ENCODE assay signal across 1 cellular context in the genomic region with DNA sequence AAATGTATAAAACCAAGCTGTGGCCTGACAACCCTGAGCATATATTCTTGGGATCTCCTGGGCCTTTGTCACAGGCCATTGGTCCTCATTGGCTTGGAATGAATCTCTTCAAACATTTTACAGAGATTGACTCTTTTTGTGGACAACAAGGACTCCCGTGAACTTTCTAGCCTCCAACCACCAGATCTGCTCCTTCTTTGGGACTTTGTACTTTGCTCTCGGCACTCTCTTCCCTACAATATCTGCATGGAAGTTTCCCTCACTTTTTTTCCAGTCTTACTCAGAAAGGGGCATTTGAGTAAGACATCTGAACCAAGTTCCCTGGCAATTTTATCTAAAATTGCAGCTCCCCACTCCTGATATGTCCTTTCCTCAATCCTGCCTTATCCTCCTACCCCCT.
TF ChIP-seq lines count a peak whose summit lies in the region.

No MANE protein-coding gene starts in this region.

TF ChIP-seq in HepG2, 621 proteins besides CTCF, POLR2A, EP300 and RAD21 (continued from another document and continues in another):
- TF ChIP-seq, protein P1, sequence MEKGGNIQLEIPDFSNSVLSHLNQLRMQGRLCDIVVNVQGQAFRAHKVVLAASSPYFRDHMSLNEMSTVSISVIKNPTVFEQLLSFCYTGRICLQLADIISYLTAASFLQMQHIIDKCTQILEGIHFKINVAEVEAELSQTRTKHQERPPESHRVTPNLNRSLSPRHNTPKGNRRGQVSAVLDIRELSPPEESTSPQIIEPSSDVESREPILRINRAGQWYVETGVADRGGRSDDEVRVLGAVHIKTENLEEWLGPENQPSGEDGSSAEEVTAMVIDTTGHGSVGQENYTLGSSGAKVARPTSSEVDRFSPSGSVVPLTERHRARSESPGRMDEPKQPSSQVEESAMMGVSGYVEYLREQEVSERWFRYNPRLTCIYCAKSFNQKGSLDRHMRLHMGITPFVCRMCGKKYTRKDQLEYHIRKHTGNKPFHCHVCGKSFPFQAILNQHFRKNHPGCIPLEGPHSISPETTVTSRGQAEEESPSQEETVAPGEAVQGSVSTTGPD (CRISPR knock-in tag; IDR thresholded peaks at IDR 0.05): no peak
- TF ChIP-seq CREM (IDR thresholded peaks at IDR 0.05) (0 out of 2 replicates have a peak, but pooled peaks have one; percentile 27), CREM (CRISPR knock-in tag; IDR thresholded peaks at IDR 0.05) (no peak), ZNF329 (CRISPR knock-in tag; IDR thresholded peaks at IDR 0.05; ENCODE audit: low read depth) (no peak), KLF15 (CRISPR knock-in tag; IDR thresholded peaks at IDR 0.05; ENCODE audit: borderline replicate concordance) (no peak), ZNF563 (CRISPR knock-in tag; IDR thresholded peaks at IDR 0.05) (no peak), MBNL3 (CRISPR knock-in tag; conservative IDR thresholded peaks at IDR 0.05) (no peak), SSRP1 (CRISPR knock-in tag; IDR thresholded peaks at IDR 0.05) (no peak), ZNF292 (CRISPR knock-in tag; IDR thresholded peaks at IDR 0.05; ENCODE audit: borderline replicate concordance, low read depth) (0 out of 2 replicates have a peak, but pooled peaks have one; percentile 21), PHB2 (IDR thresholded peaks at IDR 0.05; ENCODE audit: partially characterized antibody) (no peak), ZNF660 (CRISPR knock-in tag; IDR thresholded peaks at IDR 0.05; ENCODE audit: borderline replicate concordance, low read depth) (no peak), ZNF678 (CRISPR knock-in tag; IDR thresholded peaks at IDR 0.05) (no peak), NCOA2 (CRISPR knock-in tag; IDR thresholded peaks at IDR 0.05) (peak; percentile 40; the same call in 1 of the 2 replicates), NFATC3 (CRISPR knock-in tag; IDR thresholded peaks at IDR 0.05) (no peak), ZNF672 (CRISPR knock-in tag; IDR thresholded peaks at IDR 0.05) (no peak), HDAC2 (CRISPR knock-in tag; IDR thresholded peaks at IDR 0.05) (0 out of 2 replicates have a peak, but pooled peaks have one; percentile 40), POGZ (CRISPR knock-in tag; IDR thresholded peaks at IDR 0.05) (peak; percentile 93), KDM4B (CRISPR knock-in tag; IDR thresholded peaks at IDR 0.05) (0 out of 2 replicates have a peak, but pooled peaks have one; percentile 27), ZNF562 (CRISPR knock-in tag; IDR thresholded peaks at IDR 0.05; ENCODE audit: borderline replicate concordance) (no peak), HNRNPUL1 (IDR thresholded peaks at IDR 0.05; ENCODE audit: low read depth, low read length) (no peak), ZFP37 (CRISPR knock-in tag; IDR thresholded peaks at IDR 0.05; ENCODE audit: borderline replicate concordance) (no peak), SAP130 (CRISPR knock-in tag; IDR thresholded peaks at IDR 0.05; ENCODE audit: low read depth) (0 out of 2 replicates have a peak, but pooled peaks have one; percentile 29), KLF13 (CRISPR knock-in tag; IDR thresholded peaks at IDR 0.05) (no peak), ZNF234 (CRISPR knock-in tag; conservative IDR thresholded peaks at IDR 0.05) (no peak), WIZ (CRISPR knock-in tag; IDR thresholded peaks at IDR 0.05) (no peak), NR3C1 (CRISPR knock-in tag; IDR thresholded peaks at IDR 0.05) (no peak), SIN3A (IDR thresholded peaks at IDR 0.05; ENCODE audit: borderline replicate concordance, low read depth, low read length) (no peak)
- TF ChIP-seq, protein P2, sequence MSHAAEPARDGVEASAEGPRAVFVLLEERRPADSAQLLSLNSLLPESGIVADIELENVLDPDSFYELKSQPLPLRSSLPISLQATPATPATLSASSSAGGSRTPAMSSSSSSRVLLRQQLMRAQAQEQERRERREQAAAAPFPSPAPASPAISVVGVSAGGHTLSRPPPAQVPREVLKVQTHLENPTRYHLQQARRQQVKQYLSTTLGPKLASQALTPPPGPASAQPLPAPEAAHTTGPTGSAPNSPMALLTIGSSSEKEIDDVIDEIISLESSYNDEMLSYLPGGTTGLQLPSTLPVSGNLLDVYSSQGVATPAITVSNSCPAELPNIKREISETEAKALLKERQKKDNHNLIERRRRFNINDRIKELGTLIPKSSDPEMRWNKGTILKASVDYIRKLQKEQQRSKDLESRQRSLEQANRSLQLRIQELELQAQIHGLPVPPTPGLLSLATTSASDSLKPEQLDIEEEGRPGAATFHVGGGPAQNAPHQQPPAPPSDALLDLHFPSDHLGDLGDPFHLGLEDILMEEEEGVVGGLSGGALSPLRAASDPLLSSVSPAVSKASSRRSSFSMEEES (CRISPR knock-in tag; IDR thresholded peaks at IDR 0.05): 0 out of 2 replicates have a peak, but pooled peaks have one; percentile 28
- TF ChIP-seq, protein P3, sequence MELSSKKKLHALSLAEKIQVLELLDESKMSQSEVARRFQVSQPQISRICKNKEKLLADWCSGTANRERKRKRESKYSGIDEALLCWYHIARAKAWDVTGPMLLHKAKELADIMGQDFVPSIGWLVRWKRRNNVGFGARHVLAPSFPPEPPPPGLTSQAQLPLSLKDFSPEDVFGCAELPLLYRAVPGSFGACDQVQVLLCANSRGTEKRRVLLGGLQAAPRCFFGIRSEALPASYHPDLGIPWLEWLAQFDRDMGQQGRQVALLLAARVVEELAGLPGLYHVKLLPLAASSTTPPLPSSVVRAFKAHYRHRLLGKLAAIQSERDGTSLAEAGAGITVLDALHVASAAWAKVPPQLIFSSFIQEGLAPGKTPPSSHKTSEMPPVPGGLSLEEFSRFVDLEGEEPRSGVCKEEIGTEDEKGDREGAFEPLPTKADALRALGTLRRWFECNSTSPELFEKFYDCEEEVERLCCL (CRISPR knock-in tag; IDR thresholded peaks at IDR 0.05; ENCODE audit: borderline replicate concordance): no peak
- TF ChIP-seq, protein P4, sequence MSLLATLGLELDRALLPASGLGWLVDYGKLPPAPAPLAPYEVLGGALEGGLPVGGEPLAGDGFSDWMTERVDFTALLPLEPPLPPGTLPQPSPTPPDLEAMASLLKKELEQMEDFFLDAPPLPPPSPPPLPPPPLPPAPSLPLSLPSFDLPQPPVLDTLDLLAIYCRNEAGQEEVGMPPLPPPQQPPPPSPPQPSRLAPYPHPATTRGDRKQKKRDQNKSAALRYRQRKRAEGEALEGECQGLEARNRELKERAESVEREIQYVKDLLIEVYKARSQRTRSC (CRISPR knock-in tag; IDR thresholded peaks at IDR 0.05; ENCODE audit: low read depth): no peak
- TF ChIP-seq, protein P5, sequence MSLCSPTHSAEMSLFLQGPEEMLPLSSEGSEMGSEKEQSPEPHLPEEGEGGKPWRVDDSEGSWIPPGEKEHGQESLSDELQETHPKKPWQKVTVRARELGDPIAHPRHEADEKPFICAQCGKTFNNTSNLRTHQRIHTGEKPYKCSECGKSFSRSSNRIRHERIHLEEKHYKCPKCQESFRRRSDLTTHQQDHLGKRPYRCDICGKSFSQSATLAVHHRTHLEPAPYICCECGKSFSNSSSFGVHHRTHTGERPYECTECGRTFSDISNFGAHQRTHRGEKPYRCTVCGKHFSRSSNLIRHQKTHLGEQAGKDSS (CRISPR knock-in tag; IDR thresholded peaks at IDR 0.05; ENCODE audit: borderline replicate concordance, low read depth): no peak
- TF ChIP-seq, protein P6, sequence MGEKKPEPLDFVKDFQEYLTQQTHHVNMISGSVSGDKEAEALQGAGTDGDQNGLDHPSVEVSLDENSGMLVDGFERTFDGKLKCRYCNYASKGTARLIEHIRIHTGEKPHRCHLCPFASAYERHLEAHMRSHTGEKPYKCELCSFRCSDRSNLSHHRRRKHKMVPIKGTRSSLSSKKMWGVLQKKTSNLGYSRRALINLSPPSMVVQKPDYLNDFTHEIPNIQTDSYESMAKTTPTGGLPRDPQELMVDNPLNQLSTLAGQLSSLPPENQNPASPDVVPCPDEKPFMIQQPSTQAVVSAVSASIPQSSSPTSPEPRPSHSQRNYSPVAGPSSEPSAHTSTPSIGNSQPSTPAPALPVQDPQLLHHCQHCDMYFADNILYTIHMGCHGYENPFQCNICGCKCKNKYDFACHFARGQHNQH (CRISPR knock-in tag; IDR thresholded peaks at IDR 0.05): peak; percentile 57; the same call in 1 of the 2 replicates
- TF ChIP-seq, protein P7, sequence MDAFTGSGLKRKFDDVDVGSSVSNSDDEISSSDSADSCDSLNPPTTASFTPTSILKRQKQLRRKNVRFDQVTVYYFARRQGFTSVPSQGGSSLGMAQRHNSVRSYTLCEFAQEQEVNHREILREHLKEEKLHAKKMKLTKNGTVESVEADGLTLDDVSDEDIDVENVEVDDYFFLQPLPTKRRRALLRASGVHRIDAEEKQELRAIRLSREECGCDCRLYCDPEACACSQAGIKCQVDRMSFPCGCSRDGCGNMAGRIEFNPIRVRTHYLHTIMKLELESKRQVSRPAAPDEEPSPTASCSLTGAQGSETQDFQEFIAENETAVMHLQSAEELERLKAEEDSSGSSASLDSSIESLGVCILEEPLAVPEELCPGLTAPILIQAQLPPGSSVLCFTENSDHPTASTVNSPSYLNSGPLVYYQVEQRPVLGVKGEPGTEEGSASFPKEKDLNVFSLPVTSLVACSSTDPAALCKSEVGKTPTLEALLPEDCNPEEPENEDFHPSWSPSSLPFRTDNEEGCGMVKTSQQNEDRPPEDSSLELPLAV (CRISPR knock-in tag; conservative IDR thresholded peaks at IDR 0.05; ENCODE audit: low read depth): no peak
- TF ChIP-seq, protein P8, sequence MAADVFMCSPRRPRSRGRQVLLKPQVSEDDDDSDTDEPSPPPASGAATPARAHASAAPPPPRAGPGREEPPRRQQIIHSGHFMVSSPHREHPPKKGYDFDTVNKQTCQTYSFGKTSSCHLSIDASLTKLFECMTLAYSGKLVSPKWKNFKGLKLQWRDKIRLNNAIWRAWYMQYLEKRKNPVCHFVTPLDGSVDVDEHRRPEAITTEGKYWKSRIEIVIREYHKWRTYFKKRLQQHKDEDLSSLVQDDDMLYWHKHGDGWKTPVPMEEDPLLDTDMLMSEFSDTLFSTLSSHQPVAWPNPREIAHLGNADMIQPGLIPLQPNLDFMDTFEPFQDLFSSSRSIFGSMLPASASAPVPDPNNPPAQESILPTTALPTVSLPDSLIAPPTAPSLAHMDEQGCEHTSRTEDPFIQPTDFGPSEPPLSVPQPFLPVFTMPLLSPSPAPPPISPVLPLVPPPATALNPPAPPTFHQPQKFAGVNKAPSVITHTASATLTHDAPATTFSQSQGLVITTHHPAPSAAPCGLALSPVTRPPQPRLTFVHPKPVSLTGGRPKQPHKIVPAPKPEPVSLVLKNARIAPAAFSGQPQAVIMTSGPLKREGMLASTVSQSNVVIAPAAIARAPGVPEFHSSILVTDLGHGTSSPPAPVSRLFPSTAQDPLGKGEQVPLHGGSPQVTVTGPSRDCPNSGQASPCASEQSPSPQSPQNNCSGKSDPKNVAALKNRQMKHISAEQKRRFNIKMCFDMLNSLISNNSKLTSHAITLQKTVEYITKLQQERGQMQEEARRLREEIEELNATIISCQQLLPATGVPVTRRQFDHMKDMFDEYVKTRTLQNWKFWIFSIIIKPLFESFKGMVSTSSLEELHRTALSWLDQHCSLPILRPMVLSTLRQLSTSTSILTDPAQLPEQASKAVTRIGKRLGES (CRISPR knock-in tag; IDR thresholded peaks at IDR 0.05; ENCODE audit: borderline replicate concordance): no peak
- TF ChIP-seq, protein P9, sequence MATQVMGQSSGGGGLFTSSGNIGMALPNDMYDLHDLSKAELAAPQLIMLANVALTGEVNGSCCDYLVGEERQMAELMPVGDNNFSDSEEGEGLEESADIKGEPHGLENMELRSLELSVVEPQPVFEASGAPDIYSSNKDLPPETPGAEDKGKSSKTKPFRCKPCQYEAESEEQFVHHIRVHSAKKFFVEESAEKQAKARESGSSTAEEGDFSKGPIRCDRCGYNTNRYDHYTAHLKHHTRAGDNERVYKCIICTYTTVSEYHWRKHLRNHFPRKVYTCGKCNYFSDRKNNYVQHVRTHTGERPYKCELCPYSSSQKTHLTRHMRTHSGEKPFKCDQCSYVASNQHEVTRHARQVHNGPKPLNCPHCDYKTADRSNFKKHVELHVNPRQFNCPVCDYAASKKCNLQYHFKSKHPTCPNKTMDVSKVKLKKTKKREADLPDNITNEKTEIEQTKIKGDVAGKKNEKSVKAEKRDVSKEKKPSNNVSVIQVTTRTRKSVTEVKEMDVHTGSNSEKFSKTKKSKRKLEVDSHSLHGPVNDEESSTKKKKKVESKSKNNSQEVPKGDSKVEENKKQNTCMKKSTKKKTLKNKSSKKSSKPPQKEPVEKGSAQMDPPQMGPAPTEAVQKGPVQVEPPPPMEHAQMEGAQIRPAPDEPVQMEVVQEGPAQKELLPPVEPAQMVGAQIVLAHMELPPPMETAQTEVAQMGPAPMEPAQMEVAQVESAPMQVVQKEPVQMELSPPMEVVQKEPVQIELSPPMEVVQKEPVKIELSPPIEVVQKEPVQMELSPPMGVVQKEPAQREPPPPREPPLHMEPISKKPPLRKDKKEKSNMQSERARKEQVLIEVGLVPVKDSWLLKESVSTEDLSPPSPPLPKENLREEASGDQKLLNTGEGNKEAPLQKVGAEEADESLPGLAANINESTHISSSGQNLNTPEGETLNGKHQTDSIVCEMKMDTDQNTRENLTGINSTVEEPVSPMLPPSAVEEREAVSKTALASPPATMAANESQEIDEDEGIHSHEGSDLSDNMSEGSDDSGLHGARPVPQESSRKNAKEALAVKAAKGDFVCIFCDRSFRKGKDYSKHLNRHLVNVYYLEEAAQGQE (IDR thresholded peaks at IDR 0.05; ENCODE audit: borderline replicate concordance in 1 of 2, low read depth in 1 of 2, low read length in 2 of 2): peak in 1 of 2 experiments; percentile 27; a peak in 1 of 4 replicates
- TF ChIP-seq, protein P10, sequence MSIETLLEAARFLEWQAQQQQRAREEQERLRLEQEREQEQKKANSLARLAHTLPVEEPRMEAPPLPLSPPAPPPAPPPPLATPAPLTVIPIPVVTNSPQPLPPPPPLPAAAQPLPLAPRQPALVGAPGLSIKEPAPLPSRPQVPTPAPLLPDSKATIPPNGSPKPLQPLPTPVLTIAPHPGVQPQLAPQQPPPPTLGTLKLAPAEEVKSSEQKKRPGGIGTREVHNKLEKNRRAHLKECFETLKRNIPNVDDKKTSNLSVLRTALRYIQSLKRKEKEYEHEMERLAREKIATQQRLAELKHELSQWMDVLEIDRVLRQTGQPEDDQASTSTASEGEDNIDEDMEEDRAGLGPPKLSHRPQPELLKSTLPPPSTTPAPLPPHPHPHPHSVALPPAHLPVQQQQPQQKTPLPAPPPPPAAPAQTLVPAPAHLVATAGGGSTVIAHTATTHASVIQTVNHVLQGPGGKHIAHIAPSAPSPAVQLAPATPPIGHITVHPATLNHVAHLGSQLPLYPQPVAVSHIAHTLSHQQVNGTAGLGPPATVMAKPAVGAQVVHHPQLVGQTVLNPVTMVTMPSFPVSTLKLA (IDR thresholded peaks at IDR 0.05): no peak
- TF ChIP-seq, protein P11, sequence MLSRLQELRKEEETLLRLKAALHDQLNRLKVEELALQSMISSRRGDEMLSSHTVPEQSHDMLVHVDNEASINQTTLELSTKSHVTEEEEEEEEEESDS (CRISPR knock-in tag; IDR thresholded peaks at IDR 0.05; ENCODE audit: borderline replicate concordance): no peak
